Comparison of ENCODE assay signal across 25 cellular contexts in genomic region chr3:99111235-99111634, GRCh38.
DNase-seq lines count a peak whose midpoint lies in the region; ATAC-seq and TF ChIP-seq lines count a peak whose summit lies in the region.
"Had no signal": no experiment of that assay in that cellular context is flagged by ENCODE, and none has a peak within 500 bp of the region (broad histone marks: within the 10 kb centered on the region; RNA-seq: fewer than 3 reads in every experiment).

No MANE protein-coding gene starts in this region.

- no peak overlapping the region for H3K27ac Mint-ChIP-seq in MCF 10A (ENCODE audit: low read depth, unreplicated experiment)
- H3K27ac Mint-ChIP-seq: activated CD4-positive, alpha-beta T cell treated with anti-CD3 and anti-CD28 coated beads for 36 hours; activated naive CD4-positive, alpha-beta T cell treated with anti-CD3 and anti-CD28 coated beads, Interleukin-2, amount 50 U/mL, for 24 hours; IgD-negative memory B cell; T-cell had no signal

- intact Hi-C loops in MCF 10A (cut with micrococcal nuclease) (loop anchor here (5.0 to 10.0 kb wide), 3 partner anchors 384 to 696 kb away; partner anchors contain the start of gene COL8A1), breast epithelium (cut with DNase I; ENCODE audit: low total_unique reads) (no loop called here), posterior vena cava (cut with DNase I) (no loop called here)

- POLR2A ChIA-PET in MCF 10A (lab: Yijun Ruan, JAX), result no interaction called here

- no peaks in the 10 kb centered on the region for H3K9me3 Mint-ChIP-seq in MCF 10A (ENCODE audit: unreplicated experiment)
- H3K9me3 Mint-ChIP-seq: activated naive CD4-positive, alpha-beta T cell treated with anti-CD3 and anti-CD28 coated beads, Interleukin-2, amount 50 U/mL, for 24 hours; T-cell had no signal

- ATAC-seq in HG03469 (IDR thresholded peaks at IDR 0.05; ENCODE audit: unreplicated experiment), result peak; percentile 78
- ATAC-seq: activated CD4-positive, alpha-beta T cell treated with anti-CD3 and anti-CD28 coated beads for 36 hours; stimulated activated naive CD8-positive, alpha-beta T cell treated with anti-CD3 and anti-CD28 coated beads, Interleukin-15, Interleukin-2, amounts not matched to agents 100 U/mL and 50 U/mL, for 24 hours; T-cell had no signal

- H3K36me3 Mint-ChIP-seq in MCF 10A (ENCODE audit: insufficient read depth, unreplicated experiment), result no peaks in the 10 kb centered on the region
- H3K36me3 Mint-ChIP-seq: activated naive CD4-positive, alpha-beta T cell treated with anti-CD3 and anti-CD28 coated beads, Interleukin-2, amount 50 U/mL, for 24 hours; IgD-negative memory B cell; T-cell had no signal

- no peak overlapping the region for H3K4me3 Mint-ChIP-seq in MCF 10A (ENCODE audit: unreplicated experiment)
- H3K4me3 Mint-ChIP-seq: activated CD4-positive, alpha-beta T cell treated with anti-CD3 and anti-CD28 coated beads for 36 hours; activated naive CD4-positive, alpha-beta T cell treated with anti-CD3 and anti-CD28 coated beads, Interleukin-2, amount 50 U/mL, for 24 hours; IgD-negative memory B cell; T-cell had no signal

- H3K4me1 ChIP-seq in breast epithelium, result no peaks in the 10 kb centered on the region

- BruUV-seq in MCF 10A (replicated peaks; lab: Mats Ljungman, UMichigan), result no TSS peak

- H3K4me1 Mint-ChIP-seq in MCF 10A (ENCODE audit: insufficient read depth, unreplicated experiment), result peaks cover 11% of the 10 kb centered on the region
- H3K4me1 Mint-ChIP-seq: activated CD4-positive, alpha-beta T cell treated with anti-CD3 and anti-CD28 coated beads for 36 hours; activated naive CD4-positive, alpha-beta T cell treated with anti-CD3 and anti-CD28 coated beads, Interleukin-2, amount 50 U/mL, for 24 hours; IgD-negative memory B cell; T-cell had no signal

- H3K27ac ChIP-seq in breast epithelium, result no peak overlapping the region
- H3K27ac ChIP-seq: 22Rv1, ascending aorta, neutrophil, skin epidermis had no signal

- no peak overlapping the region for H3K4me3 ChIP-seq in breast epithelium
- H3K4me3 ChIP-seq: ascending aorta, lung, skin epidermis had no signal

- H3K27me3 ChIP-seq in breast epithelium, result no peaks in the 10 kb centered on the region
- H3K27me3 ChIP-seq: ascending aorta, neutrophil had no signal

- peaks cover 0 to 3% of the 10 kb centered on the region in 2 donors for H3K9me3 ChIP-seq in breast epithelium
- H3K9me3 ChIP-seq: ascending aorta, neutrophil had no signal

- H3K36me3 ChIP-seq in breast epithelium, result no peaks in the 10 kb centered on the region
- H3K36me3 ChIP-seq: ascending aorta, neutrophil had no signal

- CTCF ChIA-PET in MCF 10A (lab: Yijun Ruan, JAX), result interaction anchor here (0.6 to 1.2 kb wide), 5 partner anchors 17 to 809 kb away, joined by 3 to 4 read pairs (median 3); no protein-coding TSS in a partner anchor

- TF ChIP-seq CTCF in MCF 10A (IDR thresholded peaks at IDR 0.05; ENCODE audit: unreplicated experiment) (no peak), breast epithelium (IDR thresholded peaks at IDR 0.05) (no peak)

- DNase-seq in MCF 10A (ENCODE audit: unreplicated experiment) (peak; percentile 35), breast epithelium (ENCODE audit: low spot score in 2 of 2) (no peak), astrocyte of the hippocampus (ENCODE audit: low read depth, low spot score) (peak; percentile 7), AG08395 (ENCODE audit: low spot score) (no peak), posterior vena cava (ENCODE audit: low spot score) (no peak)
- DNase-seq in stimulated activated CD4-positive, alpha-beta T cell treated with anti-CD3 and anti-CD28 coated beads, Interleukin-2, amount 100 ng/mL, for 24 hours, result no peak
- no peak for DNase-seq in activated T-cell treated with anti-CD3 and anti-CD28 coated beads, Interleukin-2, amount 50 U/mL, for 1 hour
- DNase-seq: activated CD4-positive, alpha-beta T cell treated with anti-CD3 and anti-CD28 coated beads for 36 hours; AML-193; DMS79; NCI-H146; NCI-H526 treated with DMSO at 0.1 percent for 48 hours; SHP77 treated with DMSO at 0.1 percent for 48 hours; stimulated activated CD4-positive, alpha-beta T cell treated with anti-CD3 and anti-CD28 coated beads, Interleukin-2, amount 100 ng/mL, for 48 hours; stimulated activated naive CD8-positive, alpha-beta T cell treated with anti-CD3 and anti-CD28 coated beads, Interleukin-15, Interleukin-2, amounts not matched to agents 100 U/mL and 50 U/mL, for 24 hours; T-cell; trophoblast cell had no signal

- no peak for TF ChIP-seq POLR2A in breast epithelium (IDR thresholded peaks at IDR 0.05)

- H3K27me3 Mint-ChIP-seq in MCF 10A (ENCODE audit: insufficient read depth, unreplicated experiment), result no peaks in the 10 kb centered on the region
- H3K27me3 Mint-ChIP-seq: activated naive CD4-positive, alpha-beta T cell treated with anti-CD3 and anti-CD28 coated beads, Interleukin-2, amount 50 U/mL, for 24 hours; IgD-negative memory B cell had no signal

Comparison
In these comparisons a context has a peak if more than half of its experiments do, and no peak if none do; other contexts are left out.
1. DNase-seq: peak in MCF 10A (single experiment) and astrocyte of the hippocampus (single experiment); none in breast epithelium (0 of 2), stimulated activated CD4-positive, alpha-beta T cell treated with anti-CD3 and anti-CD28 coated beads, Interleukin-2, amount 100 ng/mL, for 24 hours (0 of 2), AG08395 (single experiment), activated T-cell treated with anti-CD3 and anti-CD28 coated beads, Interleukin-2, amount 50 U/mL, for 1 hour (single experiment) and posterior vena cava (single experiment).